In genomic region chr19:8512115-8512967, GRCh38 we compare ENCODE assay signal across 1 cellular context.
A peak's percentile ranks its signal among the peaks of the same experiment; 100 is the strongest.
TF ChIP-seq lines count a peak whose summit lies in the region.

No MANE protein-coding gene starts in this region.

TF ChIP-seq in HepG2, 621 proteins besides CTCF, POLR2A, EP300 and RAD21 (continues in another document):
- no peak for TF ChIP-seq IKZF1 (IDR thresholded peaks at IDR 0.05)
- TF ChIP-seq RBAK (CRISPR knock-in tag; IDR thresholded peaks at IDR 0.05) = no peak
- TF ChIP-seq CREB1 (IDR thresholded peaks at IDR 0.05) = no peak
- no peak for TF ChIP-seq CREB1 (CRISPR knock-in tag; IDR thresholded peaks at IDR 0.05)
- no peak for TF ChIP-seq ZHX1 (CRISPR knock-in tag; IDR thresholded peaks at IDR 0.05; ENCODE audit: low read depth)
- TF ChIP-seq ZNF318 (CRISPR knock-in tag; IDR thresholded peaks at IDR 0.05) = no peak
- TF ChIP-seq SP4 (CRISPR knock-in tag; IDR thresholded peaks at IDR 0.05) = peak; percentile 75; the same call in 1 of the 2 replicates
- no peak for TF ChIP-seq MTERF4 (CRISPR knock-in tag; IDR thresholded peaks at IDR 0.05)
- no peak for TF ChIP-seq ZNF776 (CRISPR knock-in tag; IDR thresholded peaks at IDR 0.05)
- TF ChIP-seq NR2F2 (IDR thresholded peaks at IDR 0.05; ENCODE audit: borderline replicate concordance, low read depth) = no peak
- 0 out of 2 replicates have a peak, but pooled peaks have one; percentile 60 for TF ChIP-seq ZBTB46 (CRISPR knock-in tag; IDR thresholded peaks at IDR 0.05; ENCODE audit: borderline replicate concordance)
- no peak for TF ChIP-seq ZNF232 (CRISPR knock-in tag; IDR thresholded peaks at IDR 0.05; ENCODE audit: borderline replicate concordance)
- TF ChIP-seq ELF1 (CRISPR knock-in tag; IDR thresholded peaks at IDR 0.05) = peak; percentile 24; the same call in 1 of the 2 replicates
- TF ChIP-seq DZIP1 (CRISPR knock-in tag; IDR thresholded peaks at IDR 0.05) = no peak
- no peak for TF ChIP-seq ZBTB2 (CRISPR knock-in tag; IDR thresholded peaks at IDR 0.05; ENCODE audit: low read depth)
- TF ChIP-seq NR2F6 (IDR thresholded peaks at IDR 0.05) = no peak
- 0 out of 2 replicates have a peak, but pooled peaks have one; percentile 11 for TF ChIP-seq NR2F6 (CRISPR knock-in tag; IDR thresholded peaks at IDR 0.05)
- TF ChIP-seq ARID5B (CRISPR knock-in tag; IDR thresholded peaks at IDR 0.05) = no peak
- no peak for TF ChIP-seq HHEX (CRISPR knock-in tag; IDR thresholded peaks at IDR 0.05)
- TF ChIP-seq GABPB1 (CRISPR knock-in tag; IDR thresholded peaks at IDR 0.05) = peak; percentile 37; the same call in 1 of the 2 replicates
- no peak for TF ChIP-seq GFI1 (CRISPR knock-in tag; IDR thresholded peaks at IDR 0.05; ENCODE audit: borderline replicate concordance)
- no peak for TF ChIP-seq SAFB2 (CRISPR knock-in tag; IDR thresholded peaks at IDR 0.05; ENCODE audit: borderline replicate concordance, low read depth)
- TF ChIP-seq ZUFSP (CRISPR knock-in tag; IDR thresholded peaks at IDR 0.05; ENCODE audit: borderline replicate concordance) = no peak
- no peak for TF ChIP-seq ZFP36 (IDR thresholded peaks at IDR 0.05; ENCODE audit: borderline replicate concordance, low read depth, low read length, partially characterized antibody)
- TF ChIP-seq XRCC5 (optimal IDR thresholded peaks at IDR 0.05; ENCODE audit: low read length) = no peak
- TF ChIP-seq NFIC (IDR thresholded peaks at IDR 0.05; ENCODE audit: low read length) = no peak
- TF ChIP-seq EED (CRISPR knock-in tag; IDR thresholded peaks at IDR 0.05) = no peak
- TF ChIP-seq ZNF101 (CRISPR knock-in tag; IDR thresholded peaks at IDR 0.05; ENCODE audit: borderline replicate concordance, low read depth) = no peak
- no peak for TF ChIP-seq CENPX (CRISPR knock-in tag; IDR thresholded peaks at IDR 0.05)
